In the genomic region with DNA sequence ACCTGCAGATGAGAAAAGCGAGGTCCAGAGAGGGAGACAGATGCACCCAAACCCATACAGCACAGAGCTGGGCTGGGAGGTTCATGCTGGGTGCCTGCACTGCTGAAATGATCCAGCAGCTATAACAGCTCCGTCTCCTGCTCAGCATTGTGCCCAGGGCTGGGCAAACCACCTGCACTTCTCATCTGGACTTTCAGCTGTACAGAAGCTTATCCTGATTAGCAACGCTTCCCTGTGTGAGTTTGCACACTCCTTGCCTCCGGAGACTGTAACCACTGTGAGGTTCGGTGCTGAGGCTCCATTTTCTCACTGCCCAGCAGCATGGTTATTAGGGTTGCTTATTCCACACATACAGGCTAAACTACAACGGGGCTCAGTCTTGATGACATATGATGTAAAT, we compare ENCODE assay signal across 36 cellular contexts.
"Had no signal": no experiment of that assay in that cellular context is flagged by ENCODE, and none has a peak within 500 bp of the region (broad histone marks: within the 10 kb centered on the region; RNA-seq: fewer than 3 reads in every experiment).

No MANE protein-coding gene starts in this region.

- H3K4me3 Mint-ChIP-seq: activated CD4-positive, alpha-beta memory T cell treated with anti-CD3 and anti-CD28 coated beads, Interleukin-2, amount 10 ng/mL, durations not matched to agents 7 days and 5 days; activated CD4-positive, alpha-beta T cell treated with anti-CD3 and anti-CD28 coated beads, Interleukin-2, amount 10 ng/mL, durations not matched to agents 7 days and 5 days; activated CD8-positive, alpha-beta memory T cell treated with anti-CD3 and anti-CD28 coated beads, Interleukin-2, amount 10 ng/mL, durations not matched to agents 7 days and 5 days; activated CD8-positive, alpha-beta T cell treated with anti-CD3 and anti-CD28 coated beads, Interleukin-2, amount 10 ng/mL, durations not matched to agents 7 days and 5 days; activated naive CD4-positive, alpha-beta T cell treated with anti-CD3 and anti-CD28 coated beads, Interleukin-2, amount 50 U/mL, for 24 hours; activated naive CD8-positive, alpha-beta T cell; activated naive CD8-positive, alpha-beta T cell treated with anti-CD3 and anti-CD28 coated beads, Interleukin-2, amount 10 ng/mL, durations not matched to agents 7 days and 5 days; activated naive CD8-positive, alpha-beta T cell treated with anti-CD3 and anti-CD28 coated beads, Interleukin-2, amount 50 U/mL, for 24 hours; activated T-cell treated with anti-CD3 and anti-CD28 coated beads, Interleukin-2, amount 50 U/mL, for 24 hours; brain; central memory CD8-positive, alpha-beta T cell; T-helper 1 cell treated with Interleukin-12 subunit alpha and Interleukin-12 subunit beta and Interleukin-4 antibody, amounts not matched to agents 30 μg/mL and 1 μg/mL, for 36 hours; T-helper 2 cell treated with Interferon-gamma antibody and Interleukin-4, amounts not matched to agents 5 μg/mL and 100 μg/mL, for 36 hours; WTC11 had no signal

- DNase-seq: activated CD4-positive, alpha-beta memory T cell treated with anti-CD3 and anti-CD28 coated beads, Interleukin-2, amount 10 ng/mL, durations not matched to agents 7 days and 5 days; activated CD4-positive, alpha-beta T cell treated with anti-CD3 and anti-CD28 coated beads for 1 hour; activated CD4-positive, alpha-beta T cell treated with anti-CD3 and anti-CD28 coated beads for 4 hours; activated CD4-positive, alpha-beta T cell treated with anti-CD3 and anti-CD28 coated beads, Interleukin-2, amount 10 ng/mL, durations not matched to agents 7 days and 5 days; activated CD4-positive, alpha-beta T cell treated with anti-CD3 and anti-CD28 coated beads, Interleukin-2, amount 50 U/mL, for 48 hours; activated CD4-positive, CD25-positive, alpha-beta regulatory T cell; activated CD8-positive, alpha-beta memory T cell treated with anti-CD3 and anti-CD28 coated beads for 24 hours; activated CD8-positive, alpha-beta memory T cell treated with anti-CD3 and anti-CD28 coated beads, Interleukin-2, amount 10 ng/mL, durations not matched to agents 7 days and 5 days; activated CD8-positive, alpha-beta memory T cell treated with anti-CD3 and anti-CD28 coated beads, Interleukin-2, amount 50 U/mL, for 48 hours; activated CD8-positive, alpha-beta T cell treated with anti-CD3 and anti-CD28 coated beads, Interleukin-2, amount 10 ng/mL, durations not matched to agents 7 days and 5 days; activated effector memory CD4-positive, alpha-beta T cell treated with Interleukin-2 at 50 U/mL for 16 hours; activated gamma-delta T cell; activated naive CD4-positive, alpha-beta T cell treated with Interleukin-2 at 50 U/mL for 16 hours; activated naive CD8-positive, alpha-beta T cell treated with anti-CD3 and anti-CD28 coated beads, Interleukin-2, amount 10 ng/mL, durations not matched to agents 7 days and 5 days; activated naive CD8-positive, alpha-beta T cell treated with anti-CD3 and anti-CD28 coated beads, Interleukin-2, amount 50 U/mL, for 24 hours; activated T-cell treated with anti-CD3 and anti-CD28 coated beads, Interleukin-2, amount 50 U/mL, for 24 hours; activated T-cell treated with anti-CD3 and anti-CD28 coated beads, Interleukin-2, amount 50 U/mL, for 48 hours; amygdala; anterior cingulate cortex; cerebellar nuclear complex; colonic mucosa; T-helper 1 cell; T-helper 2 cell; T-helper 9 cell had no signal

- H3K27ac Mint-ChIP-seq: activated CD4-positive, alpha-beta memory T cell treated with anti-CD3 and anti-CD28 coated beads, Interleukin-2, amount 10 ng/mL, durations not matched to agents 7 days and 5 days; activated CD4-positive, alpha-beta T cell treated with anti-CD3 and anti-CD28 coated beads, Interleukin-2, amount 10 ng/mL, durations not matched to agents 7 days and 5 days; activated CD8-positive, alpha-beta memory T cell treated with anti-CD3 and anti-CD28 coated beads, Interleukin-2, amount 10 ng/mL, durations not matched to agents 7 days and 5 days; activated CD8-positive, alpha-beta T cell treated with anti-CD3 and anti-CD28 coated beads, Interleukin-2, amount 10 ng/mL, durations not matched to agents 7 days and 5 days; activated naive CD4-positive, alpha-beta T cell treated with anti-CD3 and anti-CD28 coated beads, Interleukin-2, amount 50 U/mL, for 24 hours; activated naive CD8-positive, alpha-beta T cell; activated naive CD8-positive, alpha-beta T cell treated with anti-CD3 and anti-CD28 coated beads, Interleukin-2, amount 10 ng/mL, durations not matched to agents 7 days and 5 days; activated naive CD8-positive, alpha-beta T cell treated with anti-CD3 and anti-CD28 coated beads, Interleukin-2, amount 50 U/mL, for 24 hours; activated T-cell treated with anti-CD3 and anti-CD28 coated beads, Interleukin-2, amount 50 U/mL, for 24 hours; activated T-helper 2 cell treated with anti-CD3 and anti-CD28 coated beads, Interferon-gamma antibody, Interleukin-2, Interleukin-4, amounts not matched to agents 10 μg/mL and 5 μg/mL and 100 μg/mL, durations not matched to agents 14 hours and 24 hours and 36 hours; brain; T-helper 1 cell treated with Interleukin-12 subunit alpha and Interleukin-12 subunit beta and Interleukin-4 antibody, amounts not matched to agents 30 μg/mL and 1 μg/mL, for 36 hours; T-helper 2 cell treated with Interferon-gamma antibody and Interleukin-4, amounts not matched to agents 5 μg/mL and 100 μg/mL, for 36 hours; WTC11 had no signal

- H3K36me3 ChIP-seq: ascending aorta, cardiac muscle cell, colonic mucosa had no signal

- H3K4me1 ChIP-seq: colonic mucosa had no signal

- ATAC-seq: activated CD4-positive, CD25-positive, alpha-beta regulatory T cell treated with anti-CD3 and anti-CD28 coated beads, Interleukin-2, amount 50 U/mL, for 24 hours; activated CD8-positive, alpha-beta memory T cell treated with anti-CD3 and anti-CD28 coated beads, Interleukin-2, amount 10 ng/mL, durations not matched to agents 7 days and 5 days; activated CD8-positive, alpha-beta T cell treated with anti-CD3 and anti-CD28 coated beads, Interleukin-2, amount 10 ng/mL, durations not matched to agents 7 days and 5 days; activated naive CD8-positive, alpha-beta T cell treated with anti-CD3 and anti-CD28 coated beads, Interleukin-2, amount 50 U/mL, for 24 hours; WTC11 had no signal

- H3K4me1 Mint-ChIP-seq: activated CD4-positive, alpha-beta memory T cell treated with anti-CD3 and anti-CD28 coated beads, Interleukin-2, amount 10 ng/mL, durations not matched to agents 7 days and 5 days; activated CD4-positive, alpha-beta T cell treated with anti-CD3 and anti-CD28 coated beads, Interleukin-2, amount 10 ng/mL, durations not matched to agents 7 days and 5 days; activated CD8-positive, alpha-beta memory T cell treated with anti-CD3 and anti-CD28 coated beads, Interleukin-2, amount 10 ng/mL, durations not matched to agents 7 days and 5 days; activated naive CD4-positive, alpha-beta T cell treated with anti-CD3 and anti-CD28 coated beads, Interleukin-2, amount 50 U/mL, for 24 hours; activated naive CD8-positive, alpha-beta T cell treated with anti-CD3 and anti-CD28 coated beads, Interleukin-2, amount 10 ng/mL, durations not matched to agents 7 days and 5 days; activated naive CD8-positive, alpha-beta T cell treated with anti-CD3 and anti-CD28 coated beads, Interleukin-2, amount 50 U/mL, for 24 hours; central memory CD8-positive, alpha-beta T cell had no signal

- H3K9me3 ChIP-seq: ascending aorta, colonic mucosa had no signal

- H3K27me3 ChIP-seq: ascending aorta, cardiac muscle cell, colonic mucosa had no signal

- H3K27me3 Mint-ChIP-seq: activated CD4-positive, alpha-beta memory T cell treated with anti-CD3 and anti-CD28 coated beads, Interleukin-2, amount 10 ng/mL, durations not matched to agents 7 days and 5 days; activated CD4-positive, alpha-beta T cell treated with anti-CD3 and anti-CD28 coated beads, Interleukin-2, amount 10 ng/mL, durations not matched to agents 7 days and 5 days; activated CD8-positive, alpha-beta memory T cell treated with anti-CD3 and anti-CD28 coated beads, Interleukin-2, amount 10 ng/mL, durations not matched to agents 7 days and 5 days; activated naive CD4-positive, alpha-beta T cell treated with anti-CD3 and anti-CD28 coated beads, Interleukin-2, amount 50 U/mL, for 24 hours; activated naive CD8-positive, alpha-beta T cell; activated naive CD8-positive, alpha-beta T cell treated with anti-CD3 and anti-CD28 coated beads, Interleukin-2, amount 10 ng/mL, durations not matched to agents 7 days and 5 days; activated naive CD8-positive, alpha-beta T cell treated with anti-CD3 and anti-CD28 coated beads, Interleukin-2, amount 50 U/mL, for 24 hours; central memory CD8-positive, alpha-beta T cell had no signal

- H3K36me3 Mint-ChIP-seq: activated CD8-positive, alpha-beta memory T cell treated with anti-CD3 and anti-CD28 coated beads, Interleukin-2, amount 10 ng/mL, durations not matched to agents 7 days and 5 days; activated naive CD4-positive, alpha-beta T cell treated with anti-CD3 and anti-CD28 coated beads, Interleukin-2, amount 50 U/mL, for 24 hours; activated naive CD8-positive, alpha-beta T cell; activated naive CD8-positive, alpha-beta T cell treated with anti-CD3 and anti-CD28 coated beads, Interleukin-2, amount 10 ng/mL, durations not matched to agents 7 days and 5 days; brain; WTC11 had no signal

- H3K9me3 Mint-ChIP-seq: activated CD4-positive, alpha-beta memory T cell treated with anti-CD3 and anti-CD28 coated beads, Interleukin-2, amount 10 ng/mL, durations not matched to agents 7 days and 5 days; activated CD4-positive, alpha-beta T cell treated with anti-CD3 and anti-CD28 coated beads, Interleukin-2, amount 10 ng/mL, durations not matched to agents 7 days and 5 days; activated naive CD4-positive, alpha-beta T cell treated with anti-CD3 and anti-CD28 coated beads, Interleukin-2, amount 50 U/mL, for 24 hours; brain; T-helper 1 cell treated with Interleukin-12 subunit alpha and Interleukin-12 subunit beta and Interleukin-4 antibody, amounts not matched to agents 30 μg/mL and 1 μg/mL, for 36 hours; T-helper 2 cell treated with Interferon-gamma antibody and Interleukin-4, amounts not matched to agents 5 μg/mL and 100 μg/mL, for 36 hours; WTC11 had no signal

- H3K27ac ChIP-seq: ascending aorta, cardiac muscle cell, colonic mucosa, VCaP had no signal

- H3K4me3 ChIP-seq: ascending aorta, cardiac muscle cell, colonic mucosa had no signal
